ENCODE assay signal across 13 cellular contexts in genomic region chr19:45385392-45386221, GRCh38. TPM values are rescaled to one million over a fixed set of nuclear protein-coding genes. Genes with fewer than 3 reads are reported as not detected.
A peak's percentile ranks its signal among the peaks of the same experiment; 100 is the strongest.
DNase-seq lines count a peak whose midpoint lies in the region; ATAC-seq and TF ChIP-seq lines count a peak whose summit lies in the region.
"Had no signal": no experiment of that assay in that cellular context is flagged by ENCODE, and none has a peak within 500 bp of the region (broad histone marks: within the 10 kb centered on the region; RNA-seq: fewer than 3 reads in every experiment).

No MANE protein-coding gene starts in this region.

- H3K27ac ChIP-seq in AG04450 (ENCODE audit: low read depth, low read length) (no peak overlapping the region), HUES64 (ENCODE audit: low read depth, low read length) (no peak overlapping the region), body of pancreas (no peak overlapping the region), lower lobe of right lung (no peak overlapping the region)

- no peak overlapping the region for H3K4me3 Mint-ChIP-seq in T-helper 2 cell treated with Interferon-gamma antibody and Interleukin-4, amounts not matched to agents 5 μg/mL and 100 μg/mL, for 36 hours

- H3K27ac Mint-ChIP-seq in T-helper 2 cell treated with Interferon-gamma antibody and Interleukin-4, amounts not matched to agents 5 μg/mL and 100 μg/mL, for 36 hours = no peak overlapping the region
- H3K27ac Mint-ChIP-seq: IgD-negative memory B cell had no signal

- H3K4me3 ChIP-seq in AG04450 (ENCODE audit: low read depth, low read length) (peak overlapping the region; percentile 20), HUES64 (ENCODE audit: low read length) (0 out of 2 replicates have a peak overlapping the region, but pooled peaks have one; percentile 3), body of pancreas (no peak overlapping the region), lower lobe of right lung (no peak overlapping the region)
- H3K4me3 ChIP-seq: smooth muscle cell had no signal

- H3K9me3 Mint-ChIP-seq in T-helper 2 cell treated with Interferon-gamma antibody and Interleukin-4, amounts not matched to agents 5 μg/mL and 100 μg/mL, for 36 hours = no peaks in the 10 kb centered on the region
- H3K9me3 Mint-ChIP-seq: IgD-negative memory B cell had no signal

- intact Hi-C loops in body of pancreas (cut with DNase I) = no loop called here
- intact Hi-C loops in lower lobe of right lung (cut with DNase I) = no loop called here

- no peaks in the 10 kb centered on the region for H3K36me3 ChIP-seq in HUES64 (ENCODE audit: insufficient read depth, low read length)
- H3K36me3 ChIP-seq in body of pancreas (replicated peaks in 1 of 2; ENCODE audit: insufficient read depth in 1 of 2, low read depth in 2 of 2) = no peaks in the 10 kb centered on the region
- no peaks in the 10 kb centered on the region for H3K36me3 ChIP-seq in lower lobe of right lung

- H3K9me3 ChIP-seq in AG04450 (ENCODE audit: control insufficient read depth, insufficient read depth, low read length) (no peaks in the 10 kb centered on the region; the same call in 1 of the 2 replicates), HUES64 (ENCODE audit: insufficient read depth, low read depth, low read length) (no peaks in the 10 kb centered on the region), body of pancreas (no peaks in the 10 kb centered on the region), lower lobe of right lung (no peaks in the 10 kb centered on the region)

- H3K27me3 Mint-ChIP-seq in T-helper 2 cell treated with Interferon-gamma antibody and Interleukin-4, amounts not matched to agents 5 μg/mL and 100 μg/mL, for 36 hours (ENCODE audit: low read depth) = peaks cover 24% of the 10 kb centered on the region

- 96% methylated on average over 75 of the region's 75 CpGs for WGBS in HUES64
- WGBS in body of pancreas, 2 donors = 10 to 17% methylated on average over 7 to 74 of the region's 75 CpGs

- H3K36me3 Mint-ChIP-seq in T-helper 2 cell treated with Interferon-gamma antibody and Interleukin-4, amounts not matched to agents 5 μg/mL and 100 μg/mL, for 36 hours (ENCODE audit: low read depth) = no peaks in the 10 kb centered on the region

- H3K4me1 ChIP-seq in HUES64 (ENCODE audit: insufficient read depth, low read length) (no peaks in the 10 kb centered on the region), body of pancreas (peaks cover 10% of the 10 kb centered on the region), lower lobe of right lung (peaks cover 9% of the 10 kb centered on the region)

- TF ChIP-seq POLR2A in body of pancreas (IDR thresholded peaks at IDR 0.05) = no peak

- CTCF ChIA-PET in AG04450 (lab: Charles Lee) = no interaction called here

- no peak overlapping the region for H3K9ac ChIP-seq in HUES64 (ENCODE audit: low read depth, low read length)

- no peaks in the 10 kb centered on the region for H3K4me1 Mint-ChIP-seq in T-helper 2 cell treated with Interferon-gamma antibody and Interleukin-4, amounts not matched to agents 5 μg/mL and 100 μg/mL, for 36 hours (ENCODE audit: low read depth)
- H3K4me1 Mint-ChIP-seq: IgD-negative memory B cell had no signal

- POLR2A ChIA-PET in AG04450 (lab: Yijun Ruan, JAX) = interaction anchor here (0.6 kb wide), 1 partner anchor 293 kb away, joined by 3 read pairs; no protein-coding TSS in a partner anchor

- ATAC-seq in body of pancreas (peak; percentile 27), lower lobe of right lung (peak; percentile 49 to 57), HG03097 (IDR thresholded peaks at IDR 0.05; ENCODE audit: low FRiP score, unreplicated experiment) (no peak), HG03139 (IDR thresholded peaks at IDR 0.05; ENCODE audit: unreplicated experiment) (no peak)

- TF ChIP-seq CTCF in AG04450 (IDR thresholded peaks at IDR 0.05; ENCODE audit: low read depth, low read length) (no peak), body of pancreas (IDR thresholded peaks at IDR 0.05) (no peak), lower lobe of right lung (IDR thresholded peaks at IDR 0.05) (no peak)

- H3K27me3 ChIP-seq in AG04450 (ENCODE audit: control insufficient read depth, insufficient read depth, low read length) (no peaks in the 10 kb centered on the region), HUES64 (ENCODE audit: insufficient read depth, low read length) (peaks cover 3% of the 10 kb centered on the region; the same call in 1 of the 2 replicates), body of pancreas (no peaks in the 10 kb centered on the region), lower lobe of right lung (ENCODE audit: low read depth) (peaks cover 38% of the 10 kb centered on the region)

- DNase-seq in AG04450 (ENCODE audit: low read depth, low spot score) = no peak
- no peak for DNase-seq in body of pancreas
- DNase-seq in lower lobe of right lung = no peak
- no peak for DNase-seq in T-helper 2 cell treated with Interferon-gamma antibody and Interleukin-4, amounts not matched to agents 5 μg/mL and 100 μg/mL, for 36 hours (ENCODE audit: low spot score)
- no peak for DNase-seq in epidermal melanocyte (ENCODE audit: insufficient read length, low spot score)
- DNase-seq: C1 segment of cervical spinal cord; effector CD8-positive, alpha-beta T cell; NCI-H2171 had no signal

RNA-seq across cellular contexts. Expression of gene ERCC2, which starts 15.2 kb away (rescaled TPM):
- 51.4 and 69.4 TPM in 2 replicates for polyA plus RNA-seq in AG04450 (2011; rRNA removed)
- polyA minus RNA-seq in AG04450 (2011; rRNA and poly(A)+ RNA removed) = 54.4 and 72.4 TPM in 2 replicates
- polyA plus RNA-seq in HUES64 (2013, experiment 1 of 2) = 45.8 TPM
- polyA plus RNA-seq in HUES64 (2013, experiment 2 of 2) = 43.3 TPM
- total RNA-seq in body of pancreas (10 to 100 TPM in 1 of 2 donors, 1 to 10 TPM in 1; 7.8 to 29.3 TPM), lower lobe of right lung (14.0 TPM)

RNA-seq across cellular contexts. Expression of gene PPP1R13L, which starts 19.3 kb away (rescaled TPM):
- 2.4 and 5.1 TPM in 2 replicates for polyA plus RNA-seq in AG04450 (2011; rRNA removed)
- 2.5 and 4.3 TPM in 2 replicates for polyA minus RNA-seq in AG04450 (2011; rRNA and poly(A)+ RNA removed)
- 15.4 TPM for polyA plus RNA-seq in HUES64 (2013, experiment 1 of 2)
- polyA plus RNA-seq in HUES64 (2013, experiment 2 of 2) = 19.3 TPM
- total RNA-seq in body of pancreas (10 to 100 TPM; 26.4 to 32.9 TPM), lower lobe of right lung (43.8 TPM)

RNA-seq across cellular contexts. Expression of gene POLR1G, which starts 20.8 kb away (rescaled TPM):
- 3.0 and 3.2 TPM in 2 replicates for polyA plus RNA-seq in AG04450 (2011; rRNA removed)
- 2.4 and 3.1 TPM in 2 replicates for polyA minus RNA-seq in AG04450 (2011; rRNA and poly(A)+ RNA removed)
- 22.8 TPM for polyA plus RNA-seq in HUES64 (2013, experiment 1 of 2)
- polyA plus RNA-seq in HUES64 (2013, experiment 2 of 2) = 22.9 TPM
- total RNA-seq in body of pancreas = 1 to 10 TPM; 1.8 to 2.0 TPM
- total RNA-seq in lower lobe of right lung = 4.5 TPM

RNA-seq across cellular contexts. Expression of gene ERCC1, which starts 38.1 kb away (rescaled TPM):
- polyA plus RNA-seq in AG04450 (2011; rRNA removed) = 75.8 and 113 TPM in 2 replicates
- polyA minus RNA-seq in AG04450 (2011; rRNA and poly(A)+ RNA removed) = 85.5 and 126 TPM in 2 replicates
- polyA plus RNA-seq in HUES64 (2013, experiment 1 of 2) = 34.4 TPM
- polyA plus RNA-seq in HUES64 (2013, experiment 2 of 2) = 45.5 TPM
- total RNA-seq in body of pancreas (10 to 100 TPM; 91.3 to 97.9 TPM), lower lobe of right lung (41.6 TPM)

RNA-seq across cellular contexts. Expression of gene KLC3, which starts 45.1 kb away (rescaled TPM):
- not detected in 2 replicates for polyA plus RNA-seq in AG04450 (2011; rRNA removed)
- not detected in 2 replicates for polyA minus RNA-seq in AG04450 (2011; rRNA and poly(A)+ RNA removed)
- 1.1 TPM for polyA plus RNA-seq in HUES64 (2013, experiment 1 of 2)
- polyA plus RNA-seq in HUES64 (2013, experiment 2 of 2) = 1.7 TPM
- total RNA-seq in body of pancreas (10 to 100 TPM in 1 of 2 donors, 1 to 10 TPM in 1; 1.3 to 11.7 TPM), lower lobe of right lung (1.4 TPM)
- polyA plus RNA-seq: IgD-negative memory B cell had no signal

Comparison
In these comparisons a context has a peak if more than half of its experiments do, and no peak if none do; other contexts are left out.
1. H3K4me3 ChIP-seq: peak in AG04450 (single experiment) and HUES64 (single experiment); none in body of pancreas (0 of 2) and lower lobe of right lung (single experiment).
2. ATAC-seq: peak in body of pancreas (single experiment) and lower lobe of right lung (2 of 2); none in HG03097 (single experiment) and HG03139 (single experiment).